1 cellular context compared by ENCODE assay signal in the genomic region with DNA sequence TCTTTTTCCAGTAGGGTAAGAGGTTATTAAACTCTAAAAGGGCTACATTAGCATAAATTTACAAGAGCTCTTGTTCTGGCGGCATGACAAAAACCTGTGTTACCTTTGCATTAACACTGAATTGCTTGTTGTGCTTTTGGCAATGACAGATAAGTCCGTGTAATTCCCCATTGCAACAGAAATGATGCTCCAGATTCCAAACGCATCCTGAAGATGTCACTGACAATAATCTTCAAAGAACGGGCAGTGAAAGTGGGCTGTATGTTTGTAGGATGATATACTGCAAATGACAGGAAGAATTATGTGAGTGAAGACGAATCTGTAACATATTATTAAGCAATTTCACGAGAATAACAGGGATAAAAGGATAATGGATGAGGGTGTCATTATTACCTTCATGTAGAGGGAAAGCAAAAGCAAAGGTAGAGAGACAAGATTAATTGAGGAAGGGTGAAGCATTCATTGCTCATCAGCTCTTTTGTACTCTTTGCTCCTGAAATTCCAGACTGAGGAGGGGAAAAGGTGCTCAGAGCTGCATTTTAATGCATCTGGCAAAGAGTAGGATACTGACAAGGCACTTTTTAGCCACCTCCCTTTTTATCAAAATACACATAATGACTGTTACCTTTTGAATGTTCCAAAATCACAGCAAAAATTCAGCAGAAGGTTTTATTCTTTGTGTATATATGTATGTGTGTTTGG.
TF ChIP-seq lines count a peak whose summit lies in the region.

No MANE protein-coding gene starts in this region.

TF ChIP-seq in H1, 55 proteins besides CTCF, POLR2A, EP300 and RAD21:
- TF ChIP-seq ZNF274 (IDR thresholded peaks at IDR 0.05; ENCODE audit: borderline replicate concordance, extremely low read depth, low read length): no peak
- TF ChIP-seq SIRT6 (IDR thresholded peaks at IDR 0.05; ENCODE audit: low read length): no peak
- TF ChIP-seq, protein P1, sequence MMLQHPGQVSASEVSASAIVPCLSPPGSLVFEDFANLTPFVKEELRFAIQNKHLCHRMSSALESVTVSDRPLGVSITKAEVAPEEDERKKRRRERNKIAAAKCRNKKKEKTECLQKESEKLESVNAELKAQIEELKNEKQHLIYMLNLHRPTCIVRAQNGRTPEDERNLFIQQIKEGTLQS (IDR thresholded peaks at IDR 0.05; ENCODE audit: insufficient read depth, low read depth, low read length): no peak
- TF ChIP-seq SIX5 (IDR thresholded peaks at IDR 0.05; ENCODE audit: low read depth, low read length): no peak
- TF ChIP-seq SP2 (IDR thresholded peaks at IDR 0.05; ENCODE audit: low read length): no peak
- TF ChIP-seq SP1 (IDR thresholded peaks at IDR 0.05; ENCODE audit: low read depth, low read length): no peak
